8 cellular contexts compared by ENCODE assay signal in genomic region chr10:89391882-89392756, GRCh38. TPM values are rescaled to one million over a fixed set of nuclear protein-coding genes. Genes with fewer than 3 reads are reported as not detected.
DNase-seq lines count a peak whose midpoint lies in the region; ATAC-seq, FAIRE-seq and TF ChIP-seq lines count a peak whose summit lies in the region.

Gene IFIT1 (plus strand): TSS chr10:89392623. CDS start chr10:89392713, 90 bp downstream.

- H3K9me3 ChIP-seq in BLaER1: no peaks in the 10 kb centered on the region

- H3K4me2 ChIP-seq in BLaER1: peak within 1 kb of the TSS; percentile 91

- no peaks in the 10 kb centered on the region for H3K27me3 ChIP-seq in BLaER1

- H3K4me3 Mint-ChIP-seq in activated T-cell treated with anti-CD3 and anti-CD28 coated beads, Interleukin-2, amount 50 U/mL, for 72 hours: peak within 1 kb of the TSS; percentile 77 to 87
- H3K4me3 Mint-ChIP-seq in type B pancreatic cell: peak within 1 kb of the TSS; percentile 88

- H3K27me3 Mint-ChIP-seq in activated T-cell treated with anti-CD3 and anti-CD28 coated beads, Interleukin-2, amount 50 U/mL, for 72 hours (ENCODE audit: low read depth): no peaks in the 10 kb centered on the region
- no peaks in the 10 kb centered on the region for H3K27me3 Mint-ChIP-seq in type B pancreatic cell

- peaks cover 25% of the 10 kb centered on the region for H3K4me1 Mint-ChIP-seq in activated T-cell treated with anti-CD3 and anti-CD28 coated beads, Interleukin-2, amount 50 U/mL, for 72 hours (ENCODE audit: low read depth)
- peaks cover 16% of the 10 kb centered on the region for H3K4me1 Mint-ChIP-seq in type B pancreatic cell (ENCODE audit: unreplicated experiment)

- peak within 1 kb of the TSS; percentile 64 for H3K4me3 ChIP-seq in BLaER1
- H3K4me3 ChIP-seq in fibroblast of mammary gland (ENCODE audit: control insufficient read depth, low read depth, low read length): peak within 1 kb of the TSS; percentile 64

- H3K27ac Mint-ChIP-seq in activated T-cell treated with anti-CD3 and anti-CD28 coated beads, Interleukin-2, amount 50 U/mL, for 72 hours: peak within 1 kb of the TSS; percentile 73
- H3K27ac Mint-ChIP-seq in type B pancreatic cell: peak within 1 kb of the TSS; percentile 75

- peak; percentile 42 for DNase-seq in GM18507 (ENCODE audit: extremely low spot score, insufficient read length, low read depth)
- peak; percentile 80 for DNase-seq in NCI-H460 (ENCODE audit: extremely low read depth, low read depth)
- no peak for DNase-seq in activated T-cell treated with anti-CD3 and anti-CD28 coated beads, Interleukin-2, amount 50 U/mL, for 72 hours
- DNase-seq in fibroblast of mammary gland (ENCODE audit: low read depth): peak; percentile 90
- DNase-seq in myocyte (ENCODE audit: low read depth): peak; percentile 84
- no peak for DNase-seq in type B pancreatic cell (ENCODE audit: extremely low spot score, unreplicated experiment)

- H3K9me3 Mint-ChIP-seq in activated T-cell treated with anti-CD3 and anti-CD28 coated beads, Interleukin-2, amount 50 U/mL, for 72 hours: no peaks in the 10 kb centered on the region
- H3K9me3 Mint-ChIP-seq in type B pancreatic cell: no peaks in the 10 kb centered on the region

- H3K36me3 Mint-ChIP-seq in activated T-cell treated with anti-CD3 and anti-CD28 coated beads, Interleukin-2, amount 50 U/mL, for 72 hours (ENCODE audit: insufficient read depth in 2 of 2): no peaks in the 10 kb centered on the region
- H3K36me3 Mint-ChIP-seq in type B pancreatic cell: no peaks in the 10 kb centered on the region

- peak within 1 kb of the TSS; percentile 42 for H3K9ac ChIP-seq in BLaER1

- no peak for TF ChIP-seq CTCF in fibroblast of mammary gland (conservative IDR thresholded peaks at IDR 0.05; ENCODE audit: control insufficient read depth, insufficient read depth, low read depth, low read length)
- TF ChIP-seq CTCF in type B pancreatic cell (conservative IDR thresholded peaks at IDR 0.05): no peak

- no peaks in the 10 kb centered on the region for H3K36me3 ChIP-seq in BLaER1

- peak; percentile 77 for ATAC-seq in HG02938 (IDR thresholded peaks at IDR 0.05; ENCODE audit: unreplicated experiment)
- ATAC-seq in activated T-cell treated with anti-CD3 and anti-CD28 coated beads, Interleukin-2, amount 50 U/mL, for 72 hours (replicated peaks in 1 of 2): peak; percentile 88 to 89

- H3K4me1 ChIP-seq in BLaER1: peaks cover 35% of the 10 kb centered on the region

- FAIRE-seq in GM18507 (lab: Jason Lieb, UNC): peak; percentile 95

- H4K20me1 ChIP-seq in BLaER1: no peaks in the 10 kb centered on the region

- peak within 1 kb of the TSS; percentile 69 for H3K27ac ChIP-seq in BLaER1

RNA-seq across cellular contexts. Expression of gene IFIT1, which starts in this region (rescaled TPM):
- 1.4 and 1.7 TPM in 2 replicates for total RNA-seq in NCI-H460 (2014; rRNA removed; shearing (Covaris generic))
- polyA plus RNA-seq in NCI-H460 (2014; cell fraction: nucleus; rRNA removed): 0.75 and 0.90 TPM in 2 replicates
- total RNA-seq in activated T-cell treated with anti-CD3 and anti-CD28 coated beads, Interleukin-2, amount 50 U/mL, for 72 hours: 1 to 10 TPM in 1 of 2 donors, under 1 TPM in 1; 0.79 to 2.7 TPM
- 22.7 and 49.0 TPM in 2 replicates for total RNA-seq in myocyte
- 5.6 TPM for polyA plus RNA-seq in myocyte (2012)
- total RNA-seq in type B pancreatic cell (ENCODE audit: low replicate concordance): 4.4 and 6.0 TPM in 2 replicates

Comparison
In these comparisons a context has a peak if more than half of its experiments do, and no peak if none do; other contexts are left out.
1. DNase-seq: peak in GM18507 (single experiment), NCI-H460 (single experiment), fibroblast of mammary gland (single experiment) and myocyte (single experiment); none in activated T-cell treated with anti-CD3 and anti-CD28 coated beads, Interleukin-2, amount 50 U/mL, for 72 hours (0 of 2) and type B pancreatic cell (single experiment).